8 cellular contexts compared by ENCODE assay signal in the genomic region with DNA sequence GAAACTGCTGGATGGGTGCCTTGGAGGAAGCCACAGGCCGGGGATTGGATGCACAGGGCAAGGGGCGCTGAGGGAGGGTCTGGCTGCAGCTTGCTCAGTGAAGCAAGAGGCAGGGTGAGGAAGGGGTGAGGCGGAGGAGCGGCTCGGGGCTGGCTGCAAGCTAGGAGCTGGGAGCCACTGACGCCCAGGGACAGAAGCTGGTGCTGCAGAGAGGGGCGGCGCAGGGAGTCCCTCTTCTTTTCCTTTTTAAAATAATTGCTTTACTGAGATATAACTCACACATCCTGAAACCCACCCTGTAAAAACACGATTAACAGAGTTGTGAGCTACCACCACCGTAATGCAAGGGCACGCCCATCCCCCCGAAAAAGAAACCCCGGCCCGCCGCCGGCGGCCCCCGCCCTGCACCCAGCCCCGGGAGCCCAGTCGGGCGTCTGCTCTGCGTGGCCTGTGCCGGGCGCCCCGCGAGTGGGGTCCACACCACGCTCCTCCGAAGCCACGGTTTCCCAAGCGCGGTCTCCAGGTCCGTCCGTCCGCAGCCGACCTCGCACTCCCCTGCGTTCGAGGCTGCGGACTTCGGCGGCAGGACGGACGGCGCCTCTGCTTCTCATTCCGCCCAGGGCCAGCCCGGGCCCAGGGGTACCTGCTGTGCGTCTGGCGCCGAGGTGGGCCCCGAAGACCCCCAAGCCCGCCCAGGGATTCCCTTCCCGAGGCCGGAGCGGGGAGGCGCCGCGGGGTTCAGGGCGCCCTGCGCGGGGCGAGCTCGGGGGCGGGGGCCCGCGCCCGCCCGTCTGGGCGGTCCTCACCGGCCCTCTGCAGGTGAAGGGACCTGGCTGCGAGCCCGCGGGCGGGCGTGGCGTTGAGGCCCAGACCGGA. TPM values are rescaled to one million over a fixed set of nuclear protein-coding genes. Genes with fewer than 3 reads are reported as not detected.
DNase-seq lines count a peak whose midpoint lies in the region; ATAC-seq and TF ChIP-seq lines count a peak whose summit lies in the region.

No MANE protein-coding gene starts in this region.

- no peaks in the 10 kb centered on the region for H3K27me3 Mint-ChIP-seq in activated naive CD8-positive, alpha-beta T cell treated with anti-CD3 and anti-CD28 coated beads, Interleukin-2, amount 50 U/mL, for 24 hours

- peak overlapping the region; percentile 14; the same call in 1 of the 2 replicates for H3K27ac ChIP-seq in SJCRH30
- H3K27ac ChIP-seq in psoas muscle, result peak overlapping the region; percentile 100

- no peaks in the 10 kb centered on the region for H3K9me3 Mint-ChIP-seq in activated naive CD8-positive, alpha-beta T cell treated with anti-CD3 and anti-CD28 coated beads, Interleukin-2, amount 50 U/mL, for 24 hours

- TF ChIP-seq CTCF in psoas muscle (IDR thresholded peaks at IDR 0.05), result peak; percentile 6

- no peaks in the 10 kb centered on the region for H3K4me1 ChIP-seq in SJCRH30
- H3K4me1 ChIP-seq in psoas muscle, result peaks cover 15% of the 10 kb centered on the region

- H3K4me3 ChIP-seq in SJCRH30 (peak overlapping the region; percentile 84), psoas muscle (peak overlapping the region; percentile 95)

- 0 to 1% (median 1%) methylated on average over 62 to 76 of the region's 76 CpGs for WGBS in psoas muscle, 3 donors

- peak; percentile 7 for ATAC-seq in GM18861 (IDR thresholded peaks at IDR 0.05; ENCODE audit: unreplicated experiment)
- peak; percentile 17 for ATAC-seq in HG03159 (IDR thresholded peaks at IDR 0.05; ENCODE audit: unreplicated experiment)
- ATAC-seq in activated naive CD8-positive, alpha-beta T cell treated with anti-CD3 and anti-CD28 coated beads, Interleukin-2, amount 50 U/mL, for 24 hours, result peak; percentile 24
- peak; percentile 18 for ATAC-seq in left ventricle myocardium superior
- peak; percentile 2 to 41 (median 16) for ATAC-seq in psoas muscle

- H3K36me3 ChIP-seq in SJCRH30, result 0 out of 2 replicates have a peak, but pooled peaks cover under 1% of the 10 kb centered on the region
- H3K36me3 ChIP-seq in psoas muscle (ENCODE audit: insufficient read depth in 1 of 2, low read depth in 1 of 2), result peaks cover 3 to 27% of the 10 kb centered on the region in 2 donors

- H3K4me3 Mint-ChIP-seq in activated naive CD8-positive, alpha-beta T cell treated with anti-CD3 and anti-CD28 coated beads, Interleukin-2, amount 50 U/mL, for 24 hours, result peak overlapping the region; percentile 90

- H3K27ac Mint-ChIP-seq in activated naive CD8-positive, alpha-beta T cell treated with anti-CD3 and anti-CD28 coated beads, Interleukin-2, amount 50 U/mL, for 24 hours, result peak overlapping the region; percentile 77

- DNase-seq in C1 segment of cervical spinal cord (lab: John Stamatoyannopoulos, UW), result peak in 10 of 14 donors; percentile 26 to 67 (median 45)
- peak; percentile 70 to 72 for DNase-seq in SJCRH30
- peak; percentile 48 for DNase-seq in activated naive CD8-positive, alpha-beta T cell treated with anti-CD3 and anti-CD28 coated beads, Interleukin-2, amount 50 U/mL, for 24 hours
- DNase-seq in left ventricle myocardium superior, result peak; percentile 66
- peak; percentile 41 to 75 for DNase-seq in psoas muscle
- DNase-seq in COLO829 (ENCODE audit: low spot score), result no peak

- intact Hi-C loops in left ventricle myocardium superior (cut with micrococcal nuclease), result no loop called here
- intact Hi-C loops in psoas muscle (cut with DNase I), result loop anchor here (1.0 to 5.0 kb wide), 3 partner anchors 54 to 97 kb away; a partner anchor contains a TSS

- no peaks in the 10 kb centered on the region for H3K27me3 ChIP-seq in SJCRH30
- H3K27me3 ChIP-seq in psoas muscle (ENCODE audit: insufficient read depth in 3 of 3, low read length in 2 of 3), result no peaks in the 10 kb centered on the region

- H3K4me1 Mint-ChIP-seq in activated naive CD8-positive, alpha-beta T cell treated with anti-CD3 and anti-CD28 coated beads, Interleukin-2, amount 50 U/mL, for 24 hours, result peaks cover 39% of the 10 kb centered on the region

- H3K36me3 Mint-ChIP-seq in activated naive CD8-positive, alpha-beta T cell treated with anti-CD3 and anti-CD28 coated beads, Interleukin-2, amount 50 U/mL, for 24 hours (ENCODE audit: low read depth), result peaks cover 2% of the 10 kb centered on the region

- H3K9me3 ChIP-seq in SJCRH30 (replicated peaks) (no peaks in the 10 kb centered on the region), psoas muscle (no peaks in the 10 kb centered on the region)

RNA-seq across cellular contexts. Expression of a gene that starts 0.9 kb away (rescaled TPM):
- total RNA-seq in SJCRH30 (2014; rRNA removed; shearing (Covaris generic)), result 3.4 and 5.8 TPM in 2 replicates
- total RNA-seq in left ventricle myocardium superior (5.9 TPM), psoas muscle (1 to 10 TPM; 6.3 to 9.4 (median 8.3) TPM)
- polyA plus RNA-seq in psoas muscle, result 1 to 10 TPM; 1.9 to 9.3 (median 3.6) TPM

RNA-seq across cellular contexts. Expression of a gene that starts 56.5 kb away (rescaled TPM):
- 54.1 and 55.3 TPM in 2 replicates for total RNA-seq in SJCRH30 (2014; rRNA removed; shearing (Covaris generic))
- total RNA-seq in left ventricle myocardium superior (49.6 TPM), psoas muscle (10 to 100 TPM; 26.7 to 39.6 (median 33.2) TPM)
- polyA plus RNA-seq in psoas muscle, result 10 to 100 TPM; 30.3 to 41.6 (median 38.9) TPM
